10 cellular contexts compared by ENCODE assay signal in genomic region chr2:23924589-23925359, GRCh38. TPM values are rescaled to one million over a fixed set of nuclear protein-coding genes. Genes with fewer than 3 reads are reported as not detected.
A peak's percentile ranks its signal among the peaks of the same experiment; 100 is the strongest.
DNase-seq lines count a peak whose midpoint lies in the region; ATAC-seq and TF ChIP-seq lines count a peak whose summit lies in the region.
"Had no signal": no experiment of that assay in that cellular context is flagged by ENCODE, and none has a peak within 500 bp of the region (broad histone marks: within the 10 kb centered on the region; RNA-seq: fewer than 3 reads in every experiment).

No MANE protein-coding gene starts in this region.

- no peak for ATAC-seq in DND-41 (ENCODE audit: insufficient read depth, low read depth)
- ATAC-seq in GM21528 (IDR thresholded peaks at IDR 0.05; ENCODE audit: low FRiP score, unreplicated experiment): no peak
- ATAC-seq in GM18909 (IDR thresholded peaks at IDR 0.05; ENCODE audit: poor library complexity, unreplicated experiment): no peak

- TF ChIP-seq CTCF in DND-41 (IDR thresholded peaks at IDR 0.05; ENCODE audit: borderline replicate concordance, extremely low read depth, low read length, poor library complexity, severe bottlenecking) (no peak), MM.1S (IDR thresholded peaks at IDR 0.05; ENCODE audit: low read length) (no peak), osteocyte (IDR thresholded peaks at IDR 0.05) (no peak)

- no peaks in the 10 kb centered on the region for H3K9me3 Mint-ChIP-seq in osteocyte (ENCODE audit: unreplicated experiment)

- H3K9me2 ChIP-seq in MM.1S (replicated peaks; ENCODE audit: insufficient read depth, low read length): no peaks in the 10 kb centered on the region

- H3K4me2 ChIP-seq in DND-41 (ENCODE audit: insufficient read depth, low read length) (peak overlapping the region; percentile 88), MM.1S (ENCODE audit: low read depth, low read length) (peak overlapping the region; percentile 83)

- peaks cover 89% of the 10 kb centered on the region for H3K79me2 ChIP-seq in DND-41 (ENCODE audit: insufficient read depth, low read length)
- peaks cover 48% of the 10 kb centered on the region; the same call in 1 of the 2 replicates for H3K79me2 ChIP-seq in MM.1S (ENCODE audit: low read length)

- H3K4me3 ChIP-seq in DND-41 (ENCODE audit: low read depth in 1 of 2, low read length in 2 of 2) (peak overlapping the region; percentile 83 to 94; a peak in 3 of 4 replicates), MM.1S (ENCODE audit: low read length) (peak overlapping the region; percentile 79)
- no peak overlapping the region for H3K4me3 ChIP-seq in effector memory CD4-positive, alpha-beta T cell (ENCODE audit: insufficient read depth, low read depth, low read length, poor library complexity, severe bottlenecking)

- peak overlapping the region; percentile 93 for H3K4me3 Mint-ChIP-seq in osteocyte (ENCODE audit: unreplicated experiment)

- peaks cover 4% of the 10 kb centered on the region for H3K36me3 ChIP-seq in DND-41 (ENCODE audit: insufficient read depth, low read length)
- H3K36me3 ChIP-seq in MM.1S (replicated peaks; ENCODE audit: insufficient read depth, low read length): no peaks in the 10 kb centered on the region
- H3K36me3 ChIP-seq in effector memory CD4-positive, alpha-beta T cell (ENCODE audit: control insufficient read depth, insufficient read depth, low read length): no peaks in the 10 kb centered on the region

- peaks cover 48% of the 10 kb centered on the region for H3K4me1 Mint-ChIP-seq in osteocyte (ENCODE audit: unreplicated experiment)

- H3K27me3 ChIP-seq in DND-41 (ENCODE audit: insufficient read depth, low read length, poor library complexity) (no peaks in the 10 kb centered on the region), MM.1S (replicated peaks; ENCODE audit: insufficient read depth, low read length) (peaks cover 10% of the 10 kb centered on the region)
- H3K27me3 ChIP-seq in effector memory CD4-positive, alpha-beta T cell (replicated peaks; ENCODE audit: control insufficient read depth, insufficient read depth, low read length, poor library complexity, severe bottlenecking): no peaks in the 10 kb centered on the region

- no peak overlapping the region; the same call in none of the 2 replicates for H3K27ac ChIP-seq in DND-41 (ENCODE audit: low read length)
- H3K27ac ChIP-seq in MM.1S (ENCODE audit: low read length): no peak overlapping the region
- peak overlapping the region; percentile 100 for H3K27ac ChIP-seq in effector memory CD4-positive, alpha-beta T cell (ENCODE audit: insufficient read depth, low read length, poor library complexity, severe bottlenecking)

- no peaks in the 10 kb centered on the region for H3K9me3 ChIP-seq in DND-41 (ENCODE audit: insufficient read depth, low read length, severe bottlenecking)
- H3K9me3 ChIP-seq in MM.1S (replicated peaks; ENCODE audit: insufficient read depth, low read length): no peaks in the 10 kb centered on the region
- no peaks in the 10 kb centered on the region for H3K9me3 ChIP-seq in effector memory CD4-positive, alpha-beta T cell (ENCODE audit: control insufficient read depth, low read length)

- peaks cover 20% of the 10 kb centered on the region for H4K20me1 ChIP-seq in DND-41 (ENCODE audit: insufficient read depth, low read length)
- H4K20me1 ChIP-seq in MM.1S (ENCODE audit: insufficient read depth, low read length): no peaks in the 10 kb centered on the region

- H3K27ac Mint-ChIP-seq in osteocyte (ENCODE audit: unreplicated experiment): peak overlapping the region; percentile 100

- no peak for DNase-seq in DND-41
- DNase-seq in MM.1S: no peak
- no peak for DNase-seq in effector memory CD4-positive, alpha-beta T cell
- no peak for DNase-seq in osteocyte (ENCODE audit: extremely low spot score, unreplicated experiment)
- DNase-seq in NCI-H526 (lab: John Stamatoyannopoulos, UW): no peak
- DNase-seq in GM19238 (ENCODE audit: insufficient read length, low spot score): no peak
- DNase-seq: cerebellar nuclear complex, NCI-H510A had no signal

- peaks cover 47% of the 10 kb centered on the region for H3K4me1 ChIP-seq in DND-41 (ENCODE audit: insufficient read depth, low read length)
- peaks cover 21% of the 10 kb centered on the region for H3K4me1 ChIP-seq in MM.1S (ENCODE audit: low read length)
- H3K4me1 ChIP-seq in effector memory CD4-positive, alpha-beta T cell (ENCODE audit: control insufficient read depth, insufficient read depth, low read length, poor library complexity, severe bottlenecking): peaks cover 9% of the 10 kb centered on the region

- H2AFZ ChIP-seq in DND-41 (ENCODE audit: low read depth, low read length): no peak overlapping the region
- H2AFZ ChIP-seq in MM.1S (ENCODE audit: low read length): no peak overlapping the region

- H3K9ac ChIP-seq in DND-41 (ENCODE audit: low read depth, low read length) (peak overlapping the region; percentile 99), MM.1S (ENCODE audit: low read length) (no peak overlapping the region)

- no peaks in the 10 kb centered on the region for H3K27me3 Mint-ChIP-seq in osteocyte (ENCODE audit: unreplicated experiment)

- peaks cover 31% of the 10 kb centered on the region for H3F3A ChIP-seq in MM.1S (ENCODE audit: insufficient read depth, low read length)

- H3K36me3 Mint-ChIP-seq in osteocyte (ENCODE audit: unreplicated experiment): no peaks in the 10 kb centered on the region

RNA-seq across cellular contexts. Expression of gene ATAD2B, which starts 2.1 kb away (rescaled TPM):
- total RNA-seq in osteocyte: 23.8 and 27.3 TPM in 2 replicates

RNA-seq across cellular contexts. Expression of gene UBXN2A, which starts 15.5 kb away (rescaled TPM):
- 18.8 and 18.9 TPM in 2 replicates for total RNA-seq in osteocyte
